19 cellular contexts compared by ENCODE assay signal in the genomic region with DNA sequence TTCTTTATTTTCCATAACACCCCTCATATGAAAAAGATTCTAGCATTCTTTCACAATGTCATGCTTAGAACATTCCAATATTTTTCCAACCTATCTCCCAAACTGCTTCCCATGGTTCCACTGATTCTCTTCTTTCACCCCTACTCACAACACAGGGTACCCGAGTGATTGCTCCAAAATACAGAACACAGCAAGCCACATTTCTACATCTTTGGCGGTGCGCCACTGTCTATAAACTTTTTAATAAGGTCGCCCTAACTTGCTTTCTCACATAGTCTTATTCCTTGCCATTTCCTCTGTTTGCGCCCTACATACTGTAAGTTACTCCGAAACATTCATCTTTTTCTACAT.
DNase-seq lines count a peak whose midpoint lies in the region; ATAC-seq and TF ChIP-seq lines count a peak whose summit lies in the region.
"Had no signal": no experiment of that assay in that cellular context is flagged by ENCODE, and none has a peak within 500 bp of the region (broad histone marks: within the 10 kb centered on the region; RNA-seq: fewer than 3 reads in every experiment).

No MANE protein-coding gene starts in this region.

- peak overlapping the region; percentile 88 for H3K27ac Mint-ChIP-seq in activated naive CD4-positive, alpha-beta T cell treated with anti-CD3 and anti-CD28 coated beads, Interleukin-2, amount 10 ng/mL, durations not matched to agents 7 days and 5 days
- peak overlapping the region in 1 of 2 donors; percentile 1 for H3K27ac Mint-ChIP-seq in activated naive CD4-positive, alpha-beta T cell treated with anti-CD3 and anti-CD28 coated beads, Interleukin-2, amount 50 U/mL, for 72 hours
- peak overlapping the region; percentile 91 for H3K27ac Mint-ChIP-seq in T-helper 2 cell treated with Interferon-gamma antibody and Interleukin-4, amounts not matched to agents 5 μg/mL and 100 μg/mL, for 36 hours
- H3K27ac Mint-ChIP-seq: neural progenitor cell, type B pancreatic cell had no signal

- CTCF ChIA-PET in activated naive CD4-positive, alpha-beta T cell treated with anti-CD3 and anti-CD28 coated beads, Interleukin-2, amount 10 ng/mL, durations not matched to agents 7 days and 5 days (lab: Charles Lee), result interaction anchor here (0.6 to 6.7 kb wide), 6 partner anchors 22 to 75 kb away, joined by 3 to 30 read pairs (median 6); no protein-coding TSS in a partner anchor

- peak overlapping the region in 3 of 5 donors; percentile 22 to 30 (median 30) for H3K27ac ChIP-seq in stomach
- H3K27ac ChIP-seq: neural progenitor cell had no signal

- intact Hi-C loops in stomach (cut with DNase I; ENCODE audit: low total_unique reads), result no loop called here

- no peaks in the 10 kb centered on the region for H3K9me3 ChIP-seq in stomach

- H3K27me3 Mint-ChIP-seq in activated naive CD4-positive, alpha-beta T cell treated with anti-CD3 and anti-CD28 coated beads, Interleukin-2, amount 10 ng/mL, durations not matched to agents 7 days and 5 days, result peaks cover 6% of the 10 kb centered on the region
- no peaks in the 10 kb centered on the region for H3K27me3 Mint-ChIP-seq in T-helper 2 cell treated with Interferon-gamma antibody and Interleukin-4, amounts not matched to agents 5 μg/mL and 100 μg/mL, for 36 hours (ENCODE audit: low read depth)
- H3K27me3 Mint-ChIP-seq: activated T-cell treated with anti-CD3 and anti-CD28 coated beads, Interleukin-2, amount 50 U/mL, for 24 hours; CD4-positive, CD25-positive, alpha-beta regulatory T cell; type B pancreatic cell had no signal

- H3K4me1 ChIP-seq in stomach, result peaks cover 4 to 36% (median 21%) of the 10 kb centered on the region in 4 donors

- H3K4me3 ChIP-seq in fibroblast of villous mesenchyme (ENCODE audit: low read depth, low read length), result no peak overlapping the region
- H3K4me3 ChIP-seq in stomach, result no peak overlapping the region
- H3K4me3 ChIP-seq: neural progenitor cell had no signal

- TF ChIP-seq EP300 in stomach (IDR thresholded peaks at IDR 0.05), result no peak

- TF ChIP-seq CTCF in fibroblast of villous mesenchyme (IDR thresholded peaks at IDR 0.05; ENCODE audit: insufficient read depth, low read depth, low read length), result no peak
- no peak for TF ChIP-seq CTCF in stomach (IDR thresholded peaks at IDR 0.05)

- no peak for ATAC-seq in activated naive CD4-positive, alpha-beta T cell treated with anti-CD3 and anti-CD28 coated beads, Interleukin-2, amount 50 U/mL, for 72 hours

- H3K4me3 Mint-ChIP-seq in activated naive CD4-positive, alpha-beta T cell treated with anti-CD3 and anti-CD28 coated beads, Interleukin-2, amount 10 ng/mL, durations not matched to agents 7 days and 5 days, result peak overlapping the region; percentile 11
- H3K4me3 Mint-ChIP-seq in T-helper 2 cell treated with Interferon-gamma antibody and Interleukin-4, amounts not matched to agents 5 μg/mL and 100 μg/mL, for 36 hours, result peak overlapping the region; percentile 66
- H3K4me3 Mint-ChIP-seq: CD4-positive, CD25-positive, alpha-beta regulatory T cell; neural progenitor cell; type B pancreatic cell had no signal

- peaks cover 12% of the 10 kb centered on the region for H3K36me3 Mint-ChIP-seq in activated naive CD4-positive, alpha-beta T cell treated with anti-CD3 and anti-CD28 coated beads, Interleukin-2, amount 10 ng/mL, durations not matched to agents 7 days and 5 days
- H3K36me3 Mint-ChIP-seq in activated naive CD4-positive, alpha-beta T cell treated with anti-CD3 and anti-CD28 coated beads, Interleukin-2, amount 50 U/mL, for 72 hours, result peaks cover 0 to 22% of the 10 kb centered on the region in 2 donors
- peaks cover 5% of the 10 kb centered on the region for H3K36me3 Mint-ChIP-seq in T-helper 2 cell treated with Interferon-gamma antibody and Interleukin-4, amounts not matched to agents 5 μg/mL and 100 μg/mL, for 36 hours (ENCODE audit: low read depth)
- H3K36me3 Mint-ChIP-seq: CD4-positive, CD25-positive, alpha-beta regulatory T cell; neural progenitor cell had no signal

- no peak for TF ChIP-seq POLR2A in stomach (IDR thresholded peaks at IDR 0.05)

- H3K9me3 Mint-ChIP-seq in activated naive CD4-positive, alpha-beta T cell treated with anti-CD3 and anti-CD28 coated beads, Interleukin-2, amount 10 ng/mL, durations not matched to agents 7 days and 5 days, result peaks cover 7% of the 10 kb centered on the region
- peaks cover 0 to 11% of the 10 kb centered on the region in 2 donors for H3K9me3 Mint-ChIP-seq in activated naive CD4-positive, alpha-beta T cell treated with anti-CD3 and anti-CD28 coated beads, Interleukin-2, amount 50 U/mL, for 72 hours
- H3K9me3 Mint-ChIP-seq in T-helper 2 cell treated with Interferon-gamma antibody and Interleukin-4, amounts not matched to agents 5 μg/mL and 100 μg/mL, for 36 hours, result peaks cover 9% of the 10 kb centered on the region
- H3K9me3 Mint-ChIP-seq: neural progenitor cell had no signal

- no peaks in the 10 kb centered on the region for H3K36me3 ChIP-seq in stomach
- H3K36me3 ChIP-seq: neural progenitor cell had no signal

- no peaks in the 10 kb centered on the region for H3K27me3 ChIP-seq in stomach
- H3K27me3 ChIP-seq: neural progenitor cell had no signal

- 96 to 98% (median 97%) methylated on average over 6 of the region's 6 CpGs for WGBS in stomach, 5 donors

- no peak for DNase-seq in activated naive CD4-positive, alpha-beta T cell treated with anti-CD3 and anti-CD28 coated beads, Interleukin-2, amount 10 ng/mL, durations not matched to agents 7 days and 5 days
- no peak for DNase-seq in activated naive CD4-positive, alpha-beta T cell treated with anti-CD3 and anti-CD28 coated beads, Interleukin-2, amount 50 U/mL, for 72 hours (ENCODE audit: low spot score in 2 of 2)
- DNase-seq in T-helper 2 cell treated with Interferon-gamma antibody and Interleukin-4, amounts not matched to agents 5 μg/mL and 100 μg/mL, for 36 hours (ENCODE audit: low spot score), result no peak
- DNase-seq in fibroblast of villous mesenchyme (ENCODE audit: low read depth) (peak; percentile 25), stomach (no peak), germinal center (ENCODE audit: low spot score) (no peak), mesenteric fat pad (ENCODE audit: low spot score) (no peak)
- no peak for DNase-seq in stimulated activated CD4-positive, alpha-beta T cell treated with anti-CD3 and anti-CD28 coated beads, Interleukin-1b, Interleukin-23, amount 100 ng/mL, for 48 hours
- DNase-seq: activated CD4-positive, CD25-positive, alpha-beta regulatory T cell treated with anti-CD3 and anti-CD28 coated beads, Interleukin-2, amount 50 U/mL, for 72 hours; activated T-cell treated with anti-CD3 and anti-CD28 coated beads, Interleukin-2, amount 50 U/mL, for 24 hours; DMS79 treated with DMSO at 0.1 percent for 48 hours; hypothalamus; mesendoderm; NCI-H1417; NCI-H2171; NCI-H526 treated with DMSO at 0.1 percent for 48 hours had no signal

- peaks cover 75% of the 10 kb centered on the region for H3K4me1 Mint-ChIP-seq in activated naive CD4-positive, alpha-beta T cell treated with anti-CD3 and anti-CD28 coated beads, Interleukin-2, amount 10 ng/mL, durations not matched to agents 7 days and 5 days
- H3K4me1 Mint-ChIP-seq in T-helper 2 cell treated with Interferon-gamma antibody and Interleukin-4, amounts not matched to agents 5 μg/mL and 100 μg/mL, for 36 hours (ENCODE audit: low read depth), result peaks cover 67% of the 10 kb centered on the region
